ENCODE assay signal across 9 cellular contexts in genomic region chr17:70422862-70423261, GRCh38.
"Had no signal": no experiment of that assay in that cellular context is flagged by ENCODE, and none has a peak within 500 bp of the region (broad histone marks: within the 10 kb centered on the region; RNA-seq: fewer than 3 reads in every experiment).

No MANE protein-coding gene starts in this region.

- DNase-seq: GOT3, H7, HFFc6, Karpas-422, KBM-7 had no signal

- H3K4me1 ChIP-seq: HAP-1 had no signal

- H3K36me3 ChIP-seq: HAP-1 had no signal

- H3K9ac ChIP-seq: KMS-11 had no signal

- H3K4me2 ChIP-seq: KMS-11 had no signal

- H3K27ac ChIP-seq: KMS-11 had no signal

- H3K4me3 ChIP-seq: HAP-1 had no signal

- FAIRE-seq: HTR-8/SVneo had no signal

- H3K9me3 ChIP-seq: HAP-1 had no signal

- ATAC-seq: HCT116 had no signal
